ENCODE assay signal across 1 cellular context in genomic region chr5:153352685-153353219, GRCh38.
A peak's percentile ranks its signal among the peaks of the same experiment; 100 is the strongest.
TF ChIP-seq lines count a peak whose summit lies in the region.

No MANE protein-coding gene starts in this region.

TF ChIP-seq in GM12878, 131 proteins besides CTCF, POLR2A, EP300 and RAD21 (continued from another document and continues in another):
- TF ChIP-seq, protein P1, sequence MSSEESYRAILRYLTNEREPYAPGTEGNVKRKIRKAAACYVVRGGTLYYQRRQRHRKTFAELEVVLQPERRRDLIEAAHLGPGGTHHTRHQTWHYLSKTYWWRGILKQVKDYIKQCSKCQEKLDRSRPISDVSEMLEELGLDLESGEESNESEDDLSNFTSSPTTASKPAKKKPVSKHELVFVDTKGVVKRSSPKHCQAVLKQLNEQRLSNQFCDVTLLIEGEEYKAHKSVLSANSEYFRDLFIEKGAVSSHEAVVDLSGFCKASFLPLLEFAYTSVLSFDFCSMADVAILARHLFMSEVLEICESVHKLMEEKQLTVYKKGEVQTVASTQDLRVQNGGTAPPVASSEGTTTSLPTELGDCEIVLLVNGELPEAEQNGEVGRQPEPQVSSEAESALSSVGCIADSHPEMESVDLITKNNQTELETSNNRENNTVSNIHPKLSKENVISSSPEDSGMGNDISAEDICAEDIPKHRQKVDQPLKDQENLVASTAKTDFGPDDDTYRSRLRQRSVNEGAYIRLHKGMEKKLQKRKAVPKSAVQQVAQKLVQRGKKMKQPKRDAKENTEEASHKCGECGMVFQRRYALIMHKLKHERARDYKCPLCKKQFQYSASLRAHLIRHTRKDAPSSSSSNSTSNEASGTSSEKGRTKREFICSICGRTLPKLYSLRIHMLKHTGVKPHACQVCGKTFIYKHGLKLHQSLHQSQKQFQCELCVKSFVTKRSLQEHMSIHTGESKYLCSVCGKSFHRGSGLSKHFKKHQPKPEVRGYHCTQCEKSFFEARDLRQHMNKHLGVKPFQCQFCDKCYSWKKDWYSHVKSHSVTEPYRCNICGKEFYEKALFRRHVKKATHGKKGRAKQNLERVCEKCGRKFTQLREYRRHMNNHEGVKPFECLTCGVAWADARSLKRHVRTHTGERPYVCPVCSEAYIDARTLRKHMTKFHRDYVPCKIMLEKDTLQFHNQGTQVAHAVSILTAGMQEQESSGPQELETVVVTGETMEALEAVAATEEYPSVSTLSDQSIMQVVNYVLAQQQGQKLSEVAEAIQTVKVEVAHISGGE (CRISPR knock-in tag; IDR thresholded peaks at IDR 0.05), result no peak
- TF ChIP-seq E4F1 (IDR thresholded peaks at IDR 0.05; ENCODE audit: borderline replicate concordance, partially characterized antibody) (no peak), BCL11A (IDR thresholded peaks at IDR 0.05; ENCODE audit: low read depth, low read length) (0 out of 2 replicates have a peak, but pooled peaks have one; percentile 22), ZBTB40 (IDR thresholded peaks at IDR 0.05; ENCODE audit: borderline replicate concordance) (no peak), BHLHE40 (IDR thresholded peaks at IDR 0.05; ENCODE audit: borderline replicate concordance in 1 of 2, low read depth in 2 of 2, low read length in 1 of 2) (peak; percentile 94 to 96), IRF4 (IDR thresholded peaks at IDR 0.05; ENCODE audit: low read depth, low read length) (no peak), RBBP5 (conservative IDR thresholded peaks at IDR 0.05) (no peak), SMAD5 (IDR thresholded peaks at IDR 0.05; ENCODE audit: low read depth) (no peak), HDAC2 (IDR thresholded peaks at IDR 0.05) (no peak), SKIL (IDR thresholded peaks at IDR 0.05; ENCODE audit: low read depth, poor library complexity, severe bottlenecking) (no peak), CEBPZ (IDR thresholded peaks at IDR 0.05; ENCODE audit: low read depth, low read length) (no peak), YY1 (IDR thresholded peaks at IDR 0.05; ENCODE audit: low read depth, low read length) (no peak), SIN3A (IDR thresholded peaks at IDR 0.05; ENCODE audit: low read depth, low read length) (no peak), BMI1 (IDR thresholded peaks at IDR 0.05; ENCODE audit: borderline replicate concordance) (no peak), HDGF (IDR thresholded peaks at IDR 0.05) (no peak), STAT3 (IDR thresholded peaks at IDR 0.05; ENCODE audit: low read depth, low read length) (no peak), IRF3 (IDR thresholded peaks at IDR 0.05) (no peak), NFXL1 (IDR thresholded peaks at IDR 0.05; ENCODE audit: borderline replicate concordance) (no peak), ATF7 (IDR thresholded peaks at IDR 0.05; ENCODE audit: low read depth) (no peak), JUND (IDR thresholded peaks at IDR 0.05; ENCODE audit: low read depth, low read length) (no peak), MTA3 (IDR thresholded peaks at IDR 0.05; ENCODE audit: borderline replicate concordance, low read length) (0 out of 2 replicates have a peak, but pooled peaks have one; percentile 68), KDM1A (IDR thresholded peaks at IDR 0.05; ENCODE audit: borderline replicate concordance) (no peak)
- TF ChIP-seq, protein P2, sequence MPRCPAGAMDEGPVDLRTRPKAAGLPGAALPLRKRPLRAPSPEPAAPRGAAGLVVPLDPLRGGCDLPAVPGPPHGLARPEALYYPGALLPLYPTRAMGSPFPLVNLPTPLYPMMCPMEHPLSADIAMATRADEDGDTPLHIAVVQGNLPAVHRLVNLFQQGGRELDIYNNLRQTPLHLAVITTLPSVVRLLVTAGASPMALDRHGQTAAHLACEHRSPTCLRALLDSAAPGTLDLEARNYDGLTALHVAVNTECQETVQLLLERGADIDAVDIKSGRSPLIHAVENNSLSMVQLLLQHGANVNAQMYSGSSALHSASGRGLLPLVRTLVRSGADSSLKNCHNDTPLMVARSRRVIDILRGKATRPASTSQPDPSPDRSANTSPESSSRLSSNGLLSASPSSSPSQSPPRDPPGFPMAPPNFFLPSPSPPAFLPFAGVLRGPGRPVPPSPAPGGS (IDR thresholded peaks at IDR 0.05; ENCODE audit: borderline replicate concordance, insufficient read depth, low read depth, low read length, poor library complexity, severe bottlenecking), result no peak
- TF ChIP-seq, protein P3, sequence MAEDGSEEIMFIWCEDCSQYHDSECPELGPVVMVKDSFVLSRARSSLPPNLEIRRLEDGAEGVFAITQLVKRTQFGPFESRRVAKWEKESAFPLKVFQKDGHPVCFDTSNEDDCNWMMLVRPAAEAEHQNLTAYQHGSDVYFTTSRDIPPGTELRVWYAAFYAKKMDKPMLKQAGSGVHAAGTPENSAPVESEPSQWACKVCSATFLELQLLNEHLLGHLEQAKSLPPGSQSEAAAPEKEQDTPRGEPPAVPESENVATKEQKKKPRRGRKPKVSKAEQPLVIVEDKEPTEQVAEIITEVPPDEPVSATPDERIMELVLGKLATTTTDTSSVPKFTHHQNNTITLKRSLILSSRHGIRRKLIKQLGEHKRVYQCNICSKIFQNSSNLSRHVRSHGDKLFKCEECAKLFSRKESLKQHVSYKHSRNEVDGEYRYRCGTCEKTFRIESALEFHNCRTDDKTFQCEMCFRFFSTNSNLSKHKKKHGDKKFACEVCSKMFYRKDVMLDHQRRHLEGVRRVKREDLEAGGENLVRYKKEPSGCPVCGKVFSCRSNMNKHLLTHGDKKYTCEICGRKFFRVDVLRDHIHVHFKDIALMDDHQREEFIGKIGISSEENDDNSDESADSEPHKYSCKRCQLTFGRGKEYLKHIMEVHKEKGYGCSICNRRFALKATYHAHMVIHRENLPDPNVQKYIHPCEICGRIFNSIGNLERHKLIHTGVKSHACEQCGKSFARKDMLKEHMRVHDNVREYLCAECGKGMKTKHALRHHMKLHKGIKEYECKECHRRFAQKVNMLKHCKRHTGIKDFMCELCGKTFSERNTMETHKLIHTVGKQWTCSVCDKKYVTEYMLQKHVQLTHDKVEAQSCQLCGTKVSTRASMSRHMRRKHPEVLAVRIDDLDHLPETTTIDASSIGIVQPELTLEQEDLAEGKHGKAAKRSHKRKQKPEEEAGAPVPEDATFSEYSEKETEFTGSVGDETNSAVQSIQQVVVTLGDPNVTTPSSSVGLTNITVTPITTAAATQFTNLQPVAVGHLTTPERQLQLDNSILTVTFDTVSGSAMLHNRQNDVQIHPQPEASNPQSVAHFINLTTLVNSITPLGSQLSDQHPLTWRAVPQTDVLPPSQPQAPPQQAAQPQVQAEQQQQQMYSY (CRISPR knock-in tag; IDR thresholded peaks at IDR 0.05), result no peak
